9 cellular contexts compared by ENCODE assay signal in genomic region chr12:106113446-106114083, GRCh38. TPM values are rescaled to one million over a fixed set of nuclear protein-coding genes. Genes with fewer than 3 reads are reported as not detected.
DNase-seq lines count a peak whose midpoint lies in the region; ATAC-seq and TF ChIP-seq lines count a peak whose summit lies in the region.
"Had no signal": no experiment of that assay in that cellular context is flagged by ENCODE, and none has a peak within 500 bp of the region (broad histone marks: within the 10 kb centered on the region; RNA-seq: fewer than 3 reads in every experiment).

No MANE protein-coding gene starts in this region.

- H3K27me3 ChIP-seq in vagina (no peaks in the 10 kb centered on the region), Karpas-422 (ENCODE audit: low read length) (no peaks in the 10 kb centered on the region)

- no peak overlapping the region for H3K4me2 ChIP-seq in Karpas-422 (ENCODE audit: low read depth, low read length, poor library complexity, severe bottlenecking)

- no peak overlapping the region for H3K4me3 ChIP-seq in vagina
- H3K4me3 ChIP-seq in Karpas-422 (ENCODE audit: low read length), result no peak overlapping the region

- no peaks in the 10 kb centered on the region for H3K9me3 ChIP-seq in vagina
- H3K9me3 ChIP-seq in Karpas-422 (ENCODE audit: low read length), result no peaks in the 10 kb centered on the region

- no peak for TF ChIP-seq POLR2A in vagina (IDR thresholded peaks at IDR 0.05)

- no peak overlapping the region for H3K4me3 Mint-ChIP-seq in activated naive CD8-positive, alpha-beta T cell treated with anti-CD3 and anti-CD28 coated beads, Interleukin-2, amount 50 U/mL, for 24 hours
- H3K4me3 Mint-ChIP-seq in activated naive CD8-positive, alpha-beta T cell treated with anti-CD3 and anti-CD28 coated beads for 36 hours, result no peak overlapping the region
- H3K4me3 Mint-ChIP-seq in effector memory CD8-positive, alpha-beta T cell, result peak overlapping the region in 1 of 2 donors; percentile 49
- peak overlapping the region; percentile 76 for H3K4me3 Mint-ChIP-seq in natural killer cell treated with Interleukin-12 subunit alpha and Interleukin-12 subunit beta and Interleukin-15 and Interleukin-18, amount 100 ng/mL, for 72 hours

- intact Hi-C loops in vagina (cut with DNase I), result no loop called here

- no peaks in the 10 kb centered on the region for H3K79me2 ChIP-seq in Karpas-422 (ENCODE audit: low read length)

- no peaks in the 10 kb centered on the region for H3K9me2 ChIP-seq in Karpas-422 (replicated peaks; ENCODE audit: insufficient read depth, low read length)

- peak overlapping the region; percentile 75 for H3K27ac Mint-ChIP-seq in activated naive CD8-positive, alpha-beta T cell treated with anti-CD3 and anti-CD28 coated beads, Interleukin-2, amount 50 U/mL, for 24 hours
- no peak overlapping the region for H3K27ac Mint-ChIP-seq in activated naive CD8-positive, alpha-beta T cell treated with anti-CD3 and anti-CD28 coated beads for 36 hours
- H3K27ac Mint-ChIP-seq in effector memory CD8-positive, alpha-beta T cell, result peak overlapping the region; percentile 60 to 88
- H3K27ac Mint-ChIP-seq in natural killer cell treated with Interleukin-12 subunit alpha and Interleukin-12 subunit beta and Interleukin-15 and Interleukin-18, amount 100 ng/mL, for 72 hours, result peak overlapping the region; percentile 78 to 79

- H2AFZ ChIP-seq in Karpas-422 (ENCODE audit: low read length), result no peak overlapping the region

- H3K4me1 ChIP-seq in vagina (peaks cover 97% of the 10 kb centered on the region), Karpas-422 (ENCODE audit: low read length) (0 out of 2 replicates have a peak, but pooled peaks cover 6% of the 10 kb centered on the region)

- no peak overlapping the region for H3K9ac ChIP-seq in Karpas-422 (ENCODE audit: low read length)

- no peak for TF ChIP-seq CTCF in vagina (IDR thresholded peaks at IDR 0.05)

- no peak for ATAC-seq in activated naive CD8-positive, alpha-beta T cell treated with anti-CD3 and anti-CD28 coated beads, Interleukin-2, amount 50 U/mL, for 24 hours
- peak; percentile 35 for ATAC-seq in effector memory CD8-positive, alpha-beta T cell (replicated peaks)
- peak; percentile 17 to 22 for ATAC-seq in natural killer cell treated with Interleukin-12 subunit alpha and Interleukin-12 subunit beta and Interleukin-15 and Interleukin-18, amount 100 ng/mL, for 72 hours

- no peaks in the 10 kb centered on the region for H4K20me1 ChIP-seq in Karpas-422 (ENCODE audit: insufficient read depth, low read depth, low read length)

- no peak for DNase-seq in activated naive CD8-positive, alpha-beta T cell treated with anti-CD3 and anti-CD28 coated beads, Interleukin-2, amount 50 U/mL, for 24 hours
- DNase-seq in activated naive CD8-positive, alpha-beta T cell treated with anti-CD3 and anti-CD28 coated beads for 36 hours, result no peak
- no peak for DNase-seq in effector memory CD8-positive, alpha-beta T cell
- DNase-seq in natural killer cell treated with Interleukin-12 subunit alpha and Interleukin-12 subunit beta and Interleukin-15 and Interleukin-18, amount 100 ng/mL, for 72 hours (ENCODE audit: low spot score), result peak; percentile 29
- no peak for DNase-seq in vagina (ENCODE audit: extremely low spot score in 2 of 2)
- DNase-seq in NCI-H1694 treated with DMSO at 0.1 percent for 48 hours (lab: John Stamatoyannopoulos, UW), result no peak
- no peak for DNase-seq in activated gamma-delta T cell (lab: John Stamatoyannopoulos, UW)
- DNase-seq in Karpas-422, result no peak
- DNase-seq: NCI-H1930 had no signal

- no peaks in the 10 kb centered on the region for H3K9me3 Mint-ChIP-seq in activated naive CD8-positive, alpha-beta T cell treated with anti-CD3 and anti-CD28 coated beads, Interleukin-2, amount 50 U/mL, for 24 hours
- H3K9me3 Mint-ChIP-seq in activated naive CD8-positive, alpha-beta T cell treated with anti-CD3 and anti-CD28 coated beads for 36 hours, result no peaks in the 10 kb centered on the region
- no peaks in the 10 kb centered on the region for H3K9me3 Mint-ChIP-seq in effector memory CD8-positive, alpha-beta T cell
- no peaks in the 10 kb centered on the region for H3K9me3 Mint-ChIP-seq in natural killer cell treated with Interleukin-12 subunit alpha and Interleukin-12 subunit beta and Interleukin-15 and Interleukin-18, amount 100 ng/mL, for 72 hours

- H3K36me3 Mint-ChIP-seq in activated naive CD8-positive, alpha-beta T cell treated with anti-CD3 and anti-CD28 coated beads, Interleukin-2, amount 50 U/mL, for 24 hours (ENCODE audit: low read depth), result no peaks in the 10 kb centered on the region
- no peaks in the 10 kb centered on the region for H3K36me3 Mint-ChIP-seq in activated naive CD8-positive, alpha-beta T cell treated with anti-CD3 and anti-CD28 coated beads for 36 hours
- no peaks in the 10 kb centered on the region for H3K36me3 Mint-ChIP-seq in effector memory CD8-positive, alpha-beta T cell (ENCODE audit: insufficient read depth)
- no peaks in the 10 kb centered on the region for H3K36me3 Mint-ChIP-seq in natural killer cell treated with Interleukin-12 subunit alpha and Interleukin-12 subunit beta and Interleukin-15 and Interleukin-18, amount 100 ng/mL, for 72 hours

- peaks cover 11% of the 10 kb centered on the region for H3K4me1 Mint-ChIP-seq in activated naive CD8-positive, alpha-beta T cell treated with anti-CD3 and anti-CD28 coated beads, Interleukin-2, amount 50 U/mL, for 24 hours
- H3K4me1 Mint-ChIP-seq in activated naive CD8-positive, alpha-beta T cell treated with anti-CD3 and anti-CD28 coated beads for 36 hours, result peaks cover 6% of the 10 kb centered on the region
- H3K4me1 Mint-ChIP-seq in effector memory CD8-positive, alpha-beta T cell (ENCODE audit: low read depth in 2 of 2), result peaks cover 5 to 6% of the 10 kb centered on the region in 2 donors
- peaks cover 7 to 20% of the 10 kb centered on the region in 2 donors for H3K4me1 Mint-ChIP-seq in natural killer cell treated with Interleukin-12 subunit alpha and Interleukin-12 subunit beta and Interleukin-15 and Interleukin-18, amount 100 ng/mL, for 72 hours (ENCODE audit: low read depth in 2 of 2)

- H3K27me3 Mint-ChIP-seq in activated naive CD8-positive, alpha-beta T cell treated with anti-CD3 and anti-CD28 coated beads, Interleukin-2, amount 50 U/mL, for 24 hours, result peaks cover 17% of the 10 kb centered on the region
- peaks cover 27% of the 10 kb centered on the region for H3K27me3 Mint-ChIP-seq in activated naive CD8-positive, alpha-beta T cell treated with anti-CD3 and anti-CD28 coated beads for 36 hours
- H3K27me3 Mint-ChIP-seq in effector memory CD8-positive, alpha-beta T cell, result peaks cover 7 to 56% of the 10 kb centered on the region in 2 donors
- peaks cover 0 to 11% of the 10 kb centered on the region in 2 donors for H3K27me3 Mint-ChIP-seq in natural killer cell treated with Interleukin-12 subunit alpha and Interleukin-12 subunit beta and Interleukin-15 and Interleukin-18, amount 100 ng/mL, for 72 hours

- H3K27ac ChIP-seq in vagina (peak overlapping the region; percentile 82), Karpas-422 (ENCODE audit: low read length) (no peak overlapping the region)

- H3K36me3 ChIP-seq in vagina, result no peaks in the 10 kb centered on the region
- H3K36me3 ChIP-seq in Karpas-422 (ENCODE audit: insufficient read depth, low read length), result no peaks in the 10 kb centered on the region

RNA-seq across cellular contexts. Expression of gene NUAK1, which starts 25.2 kb away (rescaled TPM):
- not detected for total RNA-seq in activated naive CD8-positive, alpha-beta T cell treated with anti-CD3 and anti-CD28 coated beads for 36 hours
- 1 to 10 TPM in 1 of 2 donors, under 1 TPM in 1; 0.05 to 1.6 TPM for total RNA-seq in natural killer cell treated with Interleukin-12 subunit alpha and Interleukin-12 subunit beta and Interleukin-15 and Interleukin-18, amount 100 ng/mL, for 72 hours
- total RNA-seq in vagina, result 22.8 TPM
- not detected in 2 replicates for total RNA-seq in Karpas-422 (2014; rRNA removed; shearing (Covaris generic); ENCODE audit: low replicate concordance)
